In the genomic region with DNA sequence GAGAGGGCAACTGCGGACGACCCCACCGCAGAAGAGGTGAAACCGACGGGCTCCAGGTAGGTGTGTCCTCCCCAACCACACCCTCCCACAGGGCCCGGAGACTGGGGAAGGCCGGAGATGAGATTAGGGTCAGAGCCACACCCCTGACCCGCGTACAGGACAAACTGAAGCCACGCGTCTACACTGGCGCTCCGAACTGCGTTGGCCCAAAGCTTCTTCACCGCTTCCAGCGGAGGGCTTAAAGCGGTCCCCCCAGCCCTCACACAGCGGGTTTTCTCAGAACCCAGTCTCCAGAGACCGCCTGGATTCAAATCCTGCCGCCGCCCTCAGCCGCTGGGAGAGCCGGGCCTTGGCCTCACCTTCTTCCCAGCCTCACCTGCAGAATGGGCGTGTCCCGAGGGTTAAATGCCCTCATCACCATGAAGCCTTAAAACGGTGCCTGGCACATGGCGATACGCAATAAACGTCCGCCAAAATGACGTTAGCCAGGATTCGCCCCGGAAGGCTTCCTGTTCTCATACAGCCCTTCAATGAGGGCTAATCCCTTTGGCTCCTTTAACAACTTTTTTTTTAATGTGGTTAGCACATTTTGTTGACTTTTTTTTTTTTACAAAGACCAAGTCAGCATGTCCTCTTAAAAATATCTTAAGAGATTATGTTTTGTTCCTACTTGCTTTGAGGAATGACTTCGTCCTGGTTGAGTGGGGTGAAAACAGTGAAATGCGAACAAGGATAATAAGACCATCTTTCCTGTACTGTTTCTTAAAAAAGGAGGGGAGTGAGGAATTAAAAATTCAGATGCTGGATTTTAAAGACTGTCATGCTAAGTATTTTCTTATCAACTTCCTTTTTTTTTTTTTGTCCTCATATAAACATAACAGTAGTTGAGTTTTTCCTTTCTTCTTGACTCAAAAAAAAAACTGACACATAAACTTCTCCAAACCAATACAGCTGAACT, we compare ENCODE assay signal across 8 cellular contexts. TPM values are rescaled to one million over a fixed set of nuclear protein-coding genes. Genes with fewer than 3 reads are reported as not detected.
DNase-seq lines count a peak whose midpoint lies in the region; ATAC-seq and TF ChIP-seq lines count a peak whose summit lies in the region.

No MANE protein-coding gene starts in this region.

- DNase-seq in SK-N-SH: no peak
- no peak for DNase-seq in immature natural killer cell
- no peak for DNase-seq in SKM-1 treated with dmso at 0.1 percent for 144 hours (lab: John Stamatoyannopoulos, UW; ENCODE audit: unreplicated experiment)
- no peak for DNase-seq in NCI-H146 (lab: John Stamatoyannopoulos, UW)
- no peak for DNase-seq in G401 (ENCODE audit: low spot score)

- H3K27ac ChIP-seq in SK-N-SH (ENCODE audit: low read depth in 2 of 2, low read length in 1 of 2) (peak overlapping the region in 1 of 2 experiments; percentile 97; a peak in 2 of 4 replicates), subcutaneous abdominal adipose tissue (ENCODE audit: low read depth, low read length) (peak overlapping the region; percentile 1)

- no peaks in the 10 kb centered on the region for H3K27me3 ChIP-seq in SK-N-SH (ENCODE audit: insufficient read depth)
- H3K27me3 ChIP-seq in subcutaneous abdominal adipose tissue (ENCODE audit: control insufficient read depth in 5 of 5, insufficient read depth in 4 of 5, low read length in 5 of 5): no peaks in the 10 kb centered on the region

- no peaks in the 10 kb centered on the region for H3K36me3 ChIP-seq in SK-N-SH (replicated peaks in 1 of 2; ENCODE audit: control insufficient read depth in 1 of 2, insufficient read depth in 2 of 2, low read length in 1 of 2)
- H3K36me3 ChIP-seq in subcutaneous abdominal adipose tissue (ENCODE audit: control insufficient read depth in 5 of 5, insufficient read depth in 5 of 5, low read length in 5 of 5): no peaks in the 10 kb centered on the region

- H3K27me3 Mint-ChIP-seq in activated T-helper 17 cell treated with anti-CD3 and anti-CD28 coated beads, Interleukin-2, amount 50 U/mL, for 72 hours: no peaks in the 10 kb centered on the region
- peaks cover 0 to 5% (median 0%) of the 10 kb centered on the region in 3 donors for H3K27me3 Mint-ChIP-seq in immature natural killer cell (ENCODE audit: low read depth in 3 of 3)

- no peaks in the 10 kb centered on the region for H3K9me3 Mint-ChIP-seq in activated T-helper 17 cell treated with anti-CD3 and anti-CD28 coated beads, Interleukin-2, amount 50 U/mL, for 72 hours
- H3K9me3 Mint-ChIP-seq in immature natural killer cell: no peaks in the 10 kb centered on the region

- H3K4me2 ChIP-seq in SK-N-SH: no peak overlapping the region

- H4K20me1 ChIP-seq in SK-N-SH (ENCODE audit: insufficient read depth): no peaks in the 10 kb centered on the region

- in situ Hi-C loops in G401 (cut with HindIII; ENCODE audit: low sequenced_read_pairs): no loop called here

- no peaks in the 10 kb centered on the region for H3K9me2 ChIP-seq in SK-N-SH

- no peaks in the 10 kb centered on the region for H3K9me3 ChIP-seq in SK-N-SH
- H3K9me3 ChIP-seq in subcutaneous abdominal adipose tissue (ENCODE audit: control insufficient read depth in 5 of 5, low read length in 5 of 5): no peaks in the 10 kb centered on the region

- no peak for TF ChIP-seq CTCF in SK-N-SH (IDR thresholded peaks at IDR 0.05)

- H3K4me3 Mint-ChIP-seq in activated T-helper 17 cell treated with anti-CD3 and anti-CD28 coated beads, Interleukin-2, amount 50 U/mL, for 72 hours: peak overlapping the region; percentile 89
- H3K4me3 Mint-ChIP-seq in immature natural killer cell: peak overlapping the region; percentile 83 to 97 (median 92)

- H3K79me2 ChIP-seq in SK-N-SH (ENCODE audit: insufficient read depth): no peaks in the 10 kb centered on the region

- CTCF ChIA-PET in SK-N-SH (lab: Yijun Ruan, JAX): interaction anchor here (1.0 kb wide), 1 partner anchor 14 kb away, joined by 3 read pairs; no protein-coding TSS in a partner anchor

- H3K9ac ChIP-seq in SK-N-SH: no peak overlapping the region
- H3K9ac ChIP-seq in subcutaneous abdominal adipose tissue (ENCODE audit: low read length in 5 of 5): peak overlapping the region in 1 of 5 donors; percentile 6

- WGBS in SK-N-SH (ENCODE audit: low lambda C conversion rate): 95% methylated on average over 31 of the region's 35 CpGs

- TF ChIP-seq RAD21 in SK-N-SH (IDR thresholded peaks at IDR 0.05; ENCODE audit: low read length): no peak

- H3K4me1 ChIP-seq in SK-N-SH (ENCODE audit: control insufficient read depth in 1 of 2, insufficient read depth in 2 of 2, low read depth in 1 of 2, low read length in 1 of 2): peaks cover 7 to 28% of the 10 kb centered on the region in 2 experiments
- H3K4me1 ChIP-seq in subcutaneous abdominal adipose tissue (ENCODE audit: control insufficient read depth in 5 of 5, insufficient read depth in 5 of 5, low read length in 5 of 5): peaks cover 0 to 27% (median 18%) of the 10 kb centered on the region in 5 donors

- no peaks in the 10 kb centered on the region for H3K36me3 Mint-ChIP-seq in activated T-helper 17 cell treated with anti-CD3 and anti-CD28 coated beads, Interleukin-2, amount 50 U/mL, for 72 hours (ENCODE audit: low read depth)
- H3K36me3 Mint-ChIP-seq in immature natural killer cell: peaks cover 0 to 12% (median 0%) of the 10 kb centered on the region in 3 donors

- peaks cover 12% of the 10 kb centered on the region for H3K4me1 Mint-ChIP-seq in activated T-helper 17 cell treated with anti-CD3 and anti-CD28 coated beads, Interleukin-2, amount 50 U/mL, for 72 hours
- H3K4me1 Mint-ChIP-seq in immature natural killer cell: peaks cover 26 to 28% of the 10 kb centered on the region in 2 donors

- no peak for TF ChIP-seq EP300 in SK-N-SH (IDR thresholded peaks at IDR 0.05; ENCODE audit: borderline replicate concordance in 1 of 2, low read depth in 1 of 2, low read length in 1 of 2)

- H3K4me3 ChIP-seq in SK-N-SH (ENCODE audit: low read depth in 2 of 2, low read length in 1 of 2) (no peak overlapping the region), subcutaneous abdominal adipose tissue (ENCODE audit: low read depth in 1 of 5, low read length in 5 of 5) (peak overlapping the region in 1 of 5 donors; percentile 40)

- no peak for ATAC-seq in SK-N-SH treated with all-trans-retinoic acid at 6 μM for 48 hours
- peak; percentile 33 for ATAC-seq in activated T-helper 17 cell treated with anti-CD3 and anti-CD28 coated beads, Interleukin-2, amount 50 U/mL, for 72 hours (replicated peaks)

- H3F3A ChIP-seq in SK-N-SH (replicated peaks; ENCODE audit: insufficient read depth): peaks cover 24% of the 10 kb centered on the region

- peak overlapping the region; percentile 69; the same call in 1 of the 2 replicates for H2AFZ ChIP-seq in SK-N-SH (ENCODE audit: low read depth)

- POLR2A ChIA-PET in SK-N-SH (lab: Yijun Ruan, JAX): no interaction called here

- peak overlapping the region; percentile 95 for H3K27ac Mint-ChIP-seq in activated T-helper 17 cell treated with anti-CD3 and anti-CD28 coated beads, Interleukin-2, amount 50 U/mL, for 72 hours
- H3K27ac Mint-ChIP-seq in immature natural killer cell: peak overlapping the region; percentile 87 to 95 (median 93)

TF ChIP-seq in SK-N-SH, 30 proteins besides CTCF, POLR2A, EP300 and RAD21 (continues in another document):
- TF ChIP-seq YY1 (IDR thresholded peaks at IDR 0.05; ENCODE audit: low read depth): no peak
- TF ChIP-seq RXRA (IDR thresholded peaks at IDR 0.05; ENCODE audit: borderline replicate concordance, low read depth): no peak
- TF ChIP-seq NRF1 (IDR thresholded peaks at IDR 0.05; ENCODE audit: low read depth, low read length): no peak
- TF ChIP-seq TAF1 (IDR thresholded peaks at IDR 0.05; ENCODE audit: borderline replicate concordance, low read depth, low read length): no peak

TF ChIP-seq in SK-N-SH treated with all-trans-retinoic acid at 6 μM for 48 hours, 23 proteins besides CTCF, POLR2A, EP300 and RAD21 (continues in another document):
- TF ChIP-seq, protein P1, sequence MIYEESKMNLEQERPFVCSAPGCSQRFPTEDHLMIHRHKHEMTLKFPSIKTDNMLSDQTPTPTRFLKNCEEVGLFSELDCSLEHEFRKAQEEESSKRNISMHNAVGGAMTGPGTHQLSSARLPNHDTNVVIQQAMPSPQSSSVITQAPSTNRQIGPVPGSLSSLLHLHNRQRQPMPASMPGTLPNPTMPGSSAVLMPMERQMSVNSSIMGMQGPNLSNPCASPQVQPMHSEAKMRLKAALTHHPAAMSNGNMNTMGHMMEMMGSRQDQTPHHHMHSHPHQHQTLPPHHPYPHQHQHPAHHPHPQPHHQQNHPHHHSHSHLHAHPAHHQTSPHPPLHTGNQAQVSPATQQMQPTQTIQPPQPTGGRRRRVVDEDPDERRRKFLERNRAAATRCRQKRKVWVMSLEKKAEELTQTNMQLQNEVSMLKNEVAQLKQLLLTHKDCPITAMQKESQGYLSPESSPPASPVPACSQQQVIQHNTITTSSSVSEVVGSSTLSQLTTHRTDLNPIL (CRISPR knock-in tag; IDR thresholded peaks at IDR 0.05; ENCODE audit: low read depth): no peak
- TF ChIP-seq TOX (CRISPR knock-in tag; IDR thresholded peaks at IDR 0.05; ENCODE audit: borderline replicate concordance) (no peak), GLIS3 (CRISPR knock-in tag; IDR thresholded peaks at IDR 0.05) (no peak), ZFP30 (CRISPR knock-in tag; IDR thresholded peaks at IDR 0.05) (no peak), ARNTL (CRISPR knock-in tag; IDR thresholded peaks at IDR 0.05; ENCODE audit: borderline replicate concordance, low read depth) (no peak), ZNF565 (CRISPR knock-in tag; conservative IDR thresholded peaks at IDR 0.05; ENCODE audit: low read depth) (no peak), ESRRG (CRISPR knock-in tag; IDR thresholded peaks at IDR 0.05) (no peak)
- TF ChIP-seq, protein P2, sequence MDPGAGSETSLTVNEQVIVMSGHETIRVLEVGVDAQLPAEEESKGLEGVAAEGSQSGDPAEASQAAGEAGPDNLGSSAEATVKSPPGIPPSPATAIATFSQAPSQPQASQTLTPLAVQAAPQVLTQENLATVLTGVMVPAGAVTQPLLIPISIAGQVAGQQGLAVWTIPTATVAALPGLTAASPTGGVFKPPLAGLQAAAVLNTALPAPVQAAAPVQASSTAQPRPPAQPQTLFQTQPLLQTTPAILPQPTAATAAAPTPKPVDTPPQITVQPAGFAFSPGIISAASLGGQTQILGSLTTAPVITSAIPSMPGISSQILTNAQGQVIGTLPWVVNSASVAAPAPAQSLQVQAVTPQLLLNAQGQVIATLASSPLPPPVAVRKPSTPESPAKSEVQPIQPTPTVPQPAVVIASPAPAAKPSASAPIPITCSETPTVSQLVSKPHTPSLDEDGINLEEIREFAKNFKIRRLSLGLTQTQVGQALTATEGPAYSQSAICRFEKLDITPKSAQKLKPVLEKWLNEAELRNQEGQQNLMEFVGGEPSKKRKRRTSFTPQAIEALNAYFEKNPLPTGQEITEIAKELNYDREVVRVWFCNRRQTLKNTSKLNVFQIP (CRISPR knock-in tag; IDR thresholded peaks at IDR 0.05; ENCODE audit: borderline replicate concordance, low read depth): no peak

RNA-seq across cellular contexts. Expression of a gene that starts 15.1 kb away (rescaled TPM):
- polyA plus RNA-seq in SK-N-SH (2012; rRNA removed) (6.9 and 7.1 TPM in 2 replicates), immature natural killer cell (10 to 100 TPM in 2 of 3 donors, 1 to 10 TPM in 1; 10.0 to 33.5 (median 16.2) TPM)
- polyA plus RNA-seq in SK-N-SH (2012; cell fraction: cytosol; rRNA removed): 7.6 and 8.5 TPM in 2 replicates
- polyA plus RNA-seq in SK-N-SH (2012; cell fraction: nucleus; rRNA removed): 13.4 and 14.5 TPM in 2 replicates
- 10 to 100 TPM; 52.7 to 54.2 TPM for total RNA-seq in activated T-helper 17 cell treated with anti-CD3 and anti-CD28 coated beads, Interleukin-2, amount 50 U/mL, for 72 hours
- total RNA-seq in G401 (2014; rRNA removed; shearing (Covaris generic)): 63.4 and 79.3 TPM in 2 replicates
